Comparison of ENCODE assay signal across 23 cellular contexts in the genomic region with DNA sequence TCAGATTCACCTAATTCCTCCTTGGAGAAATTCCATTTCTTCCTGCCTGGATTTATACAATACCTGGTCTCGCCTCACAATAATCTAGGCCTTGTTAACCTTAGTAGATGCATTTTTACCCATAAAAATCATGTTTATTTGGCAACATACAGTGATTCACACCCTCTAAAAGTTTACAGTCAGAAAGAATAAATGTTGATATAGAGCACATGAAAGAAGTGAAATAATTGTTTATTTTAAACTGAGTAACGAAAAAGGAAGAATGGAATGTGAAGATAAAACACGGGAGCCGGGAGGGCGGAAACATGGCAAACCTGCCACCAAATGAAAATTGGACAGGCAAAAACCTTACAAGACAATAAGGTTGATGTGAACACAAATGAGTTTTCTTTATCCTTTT. TPM values are rescaled to one million over a fixed set of nuclear protein-coding genes. Genes with fewer than 3 reads are reported as not detected.
"Had no signal": no experiment of that assay in that cellular context is flagged by ENCODE, and none has a peak within 500 bp of the region (broad histone marks: within the 10 kb centered on the region; RNA-seq: fewer than 3 reads in every experiment).

No MANE protein-coding gene starts in this region.

- ATAC-seq: activated naive CD4-positive, alpha-beta T cell treated with anti-CD3 and anti-CD28 coated beads, Interleukin-2, amount 50 U/mL, for 72 hours; activated naive CD8-positive, alpha-beta T cell treated with anti-CD3 and anti-CD28 coated beads, Interleukin-2, amount 50 U/mL, for 24 hours; activated T-cell treated with anti-CD3 and anti-CD28 coated beads, Interleukin-2, amount 50 U/mL, for 4 hours had no signal

- DNase-seq: activated B cell treated with CpG ODN at 0.5 μM for 24 hours; activated CD4-positive, alpha-beta T cell treated with anti-CD3 and anti-CD28 coated beads for 1 hour; activated CD4-positive, alpha-beta T cell treated with anti-CD3 and anti-CD28 coated beads, Interleukin-2, amount 10 ng/mL, durations not matched to agents 24 days and 14 days; activated CD4-positive, alpha-beta T cell treated with anti-CD3 and anti-CD28 coated beads, Interleukin-2, amount 50 U/mL, for 48 hours; activated CD8-positive, alpha-beta memory T cell treated with anti-CD3 and anti-CD28 coated beads for 24 hours; activated effector memory CD4-positive, alpha-beta T cell treated with anti-CD3 and anti-CD28 coated beads, Interleukin-2, amount 50 U/mL, for 16 hours; activated naive CD4-positive, alpha-beta T cell treated with Interleukin-2 at 50 U/mL for 16 hours; activated naive CD8-positive, alpha-beta T cell treated with anti-CD3 and anti-CD28 coated beads, Interleukin-2, amount 50 U/mL, for 24 hours; activated T-cell treated with anti-CD3 and anti-CD28 coated beads, Interleukin-2, amount 50 U/mL, for 4 hours; amygdala; Kasumi-1; KBM-7; NCI-H1092; NCI-H1417; NCI-H1930; NCI-H2171 treated with DMSO at 0.1 percent for 48 hours; NCI-H345; NCI-H510A; NCI-H69; NK-92 treated with Interleukin-12 subunit alpha and Interleukin-12 subunit beta, amount 100 ng/mL, for 24 hours; SHP77 had no signal

RNA-seq across cellular contexts. Expression of gene KCNN2, which starts 28.9 kb away (rescaled TPM):
- total RNA-seq: activated B cell treated with CpG ODN at 0.5 μM for 24 hours; activated CD4-positive, alpha-beta T cell treated with anti-CD3 and anti-CD28 coated beads, Interleukin-2, amount 10 ng/mL, durations not matched to agents 24 days and 14 days; activated naive CD4-positive, alpha-beta T cell treated with anti-CD3 and anti-CD28 coated beads, Interleukin-2, amount 50 U/mL, for 72 hours; MCF 10A had no signal
